8 cellular contexts compared by ENCODE assay signal in genomic region chr17:45307290-45308015, GRCh38. TPM values are rescaled to one million over a fixed set of nuclear protein-coding genes. Genes with fewer than 3 reads are reported as not detected.
A peak's percentile ranks its signal among the peaks of the same experiment; 100 is the strongest.
DNase-seq lines count a peak whose midpoint lies in the region; ATAC-seq, FAIRE-seq and TF ChIP-seq lines count a peak whose summit lies in the region.

No MANE protein-coding gene starts in this region.

- H3K27ac Mint-ChIP-seq in CD14-positive monocyte: peak overlapping the region; percentile 96 to 100 (median 99)

- H3K27me3 ChIP-seq in GM23248 (replicated peaks; ENCODE audit: insufficient read depth) (no peaks in the 10 kb centered on the region), RWPE2 (ENCODE audit: insufficient read depth, poor library complexity, severe bottlenecking) (no peaks in the 10 kb centered on the region), bronchial epithelial cell (ENCODE audit: control insufficient read depth, insufficient read depth, low read length) (no peaks in the 10 kb centered on the region), upper lobe of left lung (no peaks in the 10 kb centered on the region)

- H3K36me3 ChIP-seq in GM23248 (ENCODE audit: low read depth) (no peaks in the 10 kb centered on the region), RWPE2 (ENCODE audit: low read depth) (peaks cover 39% of the 10 kb centered on the region), bronchial epithelial cell (ENCODE audit: control insufficient read depth, insufficient read depth, low read length) (peaks cover 3% of the 10 kb centered on the region), upper lobe of left lung (no peaks in the 10 kb centered on the region)

- no peaks in the 10 kb centered on the region for H3K27me3 Mint-ChIP-seq in CD14-positive monocyte (ENCODE audit: low read depth in 3 of 3)

- peak overlapping the region; percentile 9; the same call in 1 of the 2 replicates for H2AFZ ChIP-seq in GM23248

- peak overlapping the region; percentile 63 for H3K4me2 ChIP-seq in GM23248 (ENCODE audit: unreplicated experiment)

- in situ Hi-C loops in GM23248 (cut with MboI): no loop called here

- H3K79me2 ChIP-seq in GM23248 (ENCODE audit: insufficient read depth): peaks cover 88% of the 10 kb centered on the region

- H3K27ac ChIP-seq in GM23248: peak overlapping the region; percentile 92
- H3K27ac ChIP-seq in RWPE2 (ENCODE audit: poor library complexity, severe bottlenecking): peak overlapping the region; percentile 71
- peak overlapping the region; percentile 70 to 80 (median 78) for H3K27ac ChIP-seq in upper lobe of left lung

- intact Hi-C loops in CD14-positive monocyte (cut with micrococcal nuclease): loop anchor here in 1 of 2 donors (2.0 kb wide), 1 partner anchor 15 kb away; no protein-coding TSS in a partner anchor

- peaks cover 0 to 5% (median 0%) of the 10 kb centered on the region in 7 donors for H3K9me3 Mint-ChIP-seq in CD14-positive monocyte

- H3K9ac ChIP-seq in GM23248: peak overlapping the region; percentile 70

- peak overlapping the region; percentile 24 to 46 for H3K4me3 Mint-ChIP-seq in CD14-positive monocyte

- H3K9me3 ChIP-seq in GM23248 (ENCODE audit: low read depth) (no peaks in the 10 kb centered on the region), RWPE2 (ENCODE audit: severe bottlenecking) (no peaks in the 10 kb centered on the region), upper lobe of left lung (no peaks in the 10 kb centered on the region)

- ATAC-seq in RWPE2 (ENCODE audit: low read depth) (peak; percentile 56), upper lobe of left lung (ENCODE audit: low FRiP score in 2 of 2) (peak; percentile 23 to 66), HG03442 (IDR thresholded peaks at IDR 0.05; ENCODE audit: unreplicated experiment) (no peak)

- 8 to 11% methylated on average over 9 of the region's 9 CpGs for WGBS in GM23248 (ENCODE audit: low coverage in 1 of 2, low lambda C conversion rate in 2 of 2, missing lambda C conversion rate in 2 of 2), 2 experiments
- WGBS in upper lobe of left lung, 2 donors: 42% methylated on average over 9 of the region's 9 CpGs

- H3F3A ChIP-seq in GM23248 (ENCODE audit: insufficient read depth): peaks cover 63% of the 10 kb centered on the region

- TF ChIP-seq EP300 in upper lobe of left lung (IDR thresholded peaks at IDR 0.05): peak in 1 of 4 donors; percentile 72

- no peaks in the 10 kb centered on the region for H3K9me2 ChIP-seq in GM23248 (ENCODE audit: insufficient read depth)

- H3K4me1 Mint-ChIP-seq in CD14-positive monocyte: peaks cover 81% of the 10 kb centered on the region

- no peak for TF ChIP-seq CTCF in CD14-positive monocyte (IDR thresholded peaks at IDR 0.05)
- no peak for TF ChIP-seq CTCF in RWPE2 (IDR thresholded peaks at IDR 0.05; ENCODE audit: poor library complexity, severe bottlenecking)
- TF ChIP-seq CTCF in bronchial epithelial cell (IDR thresholded peaks at IDR 0.05; ENCODE audit: insufficient read depth, low read length, severe bottlenecking): no peak
- TF ChIP-seq CTCF in upper lobe of left lung (IDR thresholded peaks at IDR 0.05): no peak

- DNase-seq in CD14-positive monocyte (ENCODE audit: low spot score): peak; percentile 70
- peak; percentile 93 for DNase-seq in GM23248
- no peak for DNase-seq in RWPE2 (ENCODE audit: low spot score)
- DNase-seq in bronchial epithelial cell (ENCODE audit: low read depth): peak; percentile 84
- DNase-seq in midbrain (lab: John Stamatoyannopoulos, UW): peak; percentile 50
- peak in 1 of 2 donors; percentile 26 for DNase-seq in upper lobe of left lung
- DNase-seq in NCI-H2171 treated with DMSO at 0.1 percent for 48 hours (lab: John Stamatoyannopoulos, UW): no peak

- no peak for FAIRE-seq in bronchial epithelial cell (lab: Jason Lieb, UNC)

- TF ChIP-seq POLR2A in upper lobe of left lung (IDR thresholded peaks at IDR 0.05): peak in 1 of 4 donors; percentile 33

- H3K4me1 ChIP-seq in GM23248 (ENCODE audit: insufficient read depth) (peaks cover 73% of the 10 kb centered on the region), RWPE2 (ENCODE audit: insufficient read depth, poor library complexity, severe bottlenecking) (peaks cover 60% of the 10 kb centered on the region), upper lobe of left lung (peaks cover 64 to 80% (median 72%) of the 10 kb centered on the region in 4 donors)

- H3K36me3 Mint-ChIP-seq in CD14-positive monocyte: peaks cover 32 to 42% of the 10 kb centered on the region in 2 donors

- H4K20me1 ChIP-seq in GM23248 (ENCODE audit: insufficient read depth): no peaks in the 10 kb centered on the region

- H3K4me3 ChIP-seq in GM23248 (peak overlapping the region; percentile 25), RWPE2 (ENCODE audit: severe bottlenecking) (no peak overlapping the region), bronchial epithelial cell (ENCODE audit: low read depth, low read length) (no peak overlapping the region), upper lobe of left lung (no peak overlapping the region)

RNA-seq across cellular contexts. Expression of gene MAP3K14, which starts 9.4 kb away (rescaled TPM):
- polyA plus RNA-seq in CD14-positive monocyte (1 to 10 TPM; 1.4 to 3.8 TPM), GM23248 (2016; fragmentation: Nextera tagmentation; extraction: Ambion mirVana) (2.7 and 3.4 TPM in 2 replicates)
- total RNA-seq in GM23248 (2014; rRNA removed; shearing (Covaris generic)): 3.0 and 4.2 TPM in 2 replicates
- total RNA-seq in bronchial epithelial cell (0.77 and 0.79 TPM in 2 replicates), upper lobe of left lung (10 to 100 TPM; 11.4 to 17.8 (median 13.5) TPM)

RNA-seq across cellular contexts. Expression of gene SPATA32, which starts 45.6 kb away (rescaled TPM):
- polyA plus RNA-seq in CD14-positive monocyte (not detected), GM23248 (2016; fragmentation: Nextera tagmentation; extraction: Ambion mirVana) (not detected in 2 replicates)
- total RNA-seq in GM23248 (2014; rRNA removed; shearing (Covaris generic)): not detected in 2 replicates
- total RNA-seq in bronchial epithelial cell (under 0.01 TPM in 1 of 2 replicates, not detected in the other), upper lobe of left lung (under 1 TPM in 1 of 6 donors, not detected in 5; 0.20 TPM)

Comparison
In these comparisons a context has a peak if more than half of its experiments do, and no peak if none do; other contexts are left out.
1. DNase-seq: peak in CD14-positive monocyte (single experiment), GM23248 (single experiment), bronchial epithelial cell (single experiment) and midbrain (single experiment); none in RWPE2 (single experiment) and NCI-H2171 treated with DMSO at 0.1 percent for 48 hours (single experiment).
2. Peak in every context shown above with its lines, with median percentiles within 50 percentile points of each other: H3K27ac ChIP-seq.